Comparison of ENCODE assay signal across 36 cellular contexts in genomic region chr19:41848666-41849065, GRCh38. TPM values are rescaled to one million over a fixed set of nuclear protein-coding genes. Genes with fewer than 3 reads are reported as not detected.
"Had no signal": no experiment of that assay in that cellular context is flagged by ENCODE, and none has a peak within 500 bp of the region (broad histone marks: within the 10 kb centered on the region; RNA-seq: fewer than 3 reads in every experiment).

No MANE protein-coding gene starts in this region.

- H3K9me3 Mint-ChIP-seq: activated B cell treated with CpG ODN at 0.5 μM for 24 hours; activated CD8-positive, alpha-beta T cell treated with anti-CD3 and anti-CD28 coated beads for 36 hours; activated naive CD8-positive, alpha-beta T cell treated with anti-CD3 and anti-CD28 coated beads for 36 hours had no signal

- ATAC-seq: activated CD8-positive, alpha-beta T cell treated with anti-CD3 and anti-CD28 coated beads for 36 hours; K562; PC-3 had no signal

- H3K4me3 Mint-ChIP-seq: activated B cell treated with CpG ODN at 0.5 μM for 24 hours; activated CD8-positive, alpha-beta T cell treated with anti-CD3 and anti-CD28 coated beads for 36 hours; activated naive CD8-positive, alpha-beta T cell treated with anti-CD3 and anti-CD28 coated beads for 36 hours had no signal

- H3K27ac ChIP-seq: ascending aorta, cardiac muscle cell, Peyer's patch, SJSA1, VCaP had no signal

- H3K4me1 ChIP-seq: ascending aorta, Peyer's patch, SJSA1 had no signal

- H3K27me3 Mint-ChIP-seq: activated CD8-positive, alpha-beta T cell treated with anti-CD3 and anti-CD28 coated beads for 36 hours; activated naive CD8-positive, alpha-beta T cell treated with anti-CD3 and anti-CD28 coated beads for 36 hours had no signal

- H3K4me3 ChIP-seq: ascending aorta, cardiac muscle cell, K562, Peyer's patch, SJSA1 had no signal

- H3K9me3 ChIP-seq: ascending aorta, Peyer's patch, SJSA1 had no signal

- FAIRE-seq: K562 had no signal

- H3K36me3 Mint-ChIP-seq: activated naive CD8-positive, alpha-beta T cell treated with anti-CD3 and anti-CD28 coated beads for 36 hours had no signal

- H3K36me3 ChIP-seq: ascending aorta, cardiac muscle cell, Peyer's patch, SJSA1 had no signal

- DNase-seq: activated B cell treated with CpG ODN at 0.5 μM for 24 hours; activated CD4-positive, alpha-beta T cell treated with anti-CD3 and anti-CD28 coated beads for 48 hours; activated CD4-positive, alpha-beta T cell treated with anti-CD3 and anti-CD28 coated beads, Interleukin-2, amount 50 U/mL, for 4 hours; activated CD4-positive, CD25-positive, alpha-beta regulatory T cell treated with anti-CD3 and anti-CD28 coated beads, Interleukin-2, amount 50 U/mL, for 72 hours; activated CD8-positive, alpha-beta T cell treated with anti-CD3 and anti-CD28 coated beads for 36 hours; activated naive CD4-positive, alpha-beta T cell; activated naive CD4-positive, alpha-beta T cell treated with anti-CD3 and anti-CD28 coated beads, Interleukin-2, amount 50 U/mL, for 16 hours; activated naive CD8-positive, alpha-beta T cell treated with anti-CD3 and anti-CD28 coated beads for 36 hours; activated T-cell treated with anti-CD3 and anti-CD28 coated beads, Interleukin-2, amount 50 U/mL, for 1 hour; amygdala; NCI-H1092 treated with DMSO at 0.1 percent for 48 hours; NCI-H1417; NCI-H146; NCI-H187; NCI-H2029 treated with DMSO at 0.1 percent for 48 hours; NCI-H2107; NCI-H2171; NCI-H510A; NCI-H526; NCI-H748 treated with DMSO at 0.1 percent for 48 hours; NK-92 treated with Interleukin-12 subunit alpha and Interleukin-12 subunit beta, amount 100 ng/mL, for 24 hours; PC-3; Peyer's patch; RPMI8226; SHP77 treated with DMSO at 0.1 percent for 48 hours; SW 1271; T-helper 1 cell; T-helper 2 cell; T-helper 9 cell had no signal

- H3K27me3 ChIP-seq: ascending aorta, Peyer's patch had no signal

- H3K4me1 Mint-ChIP-seq: activated B cell treated with CpG ODN at 0.5 μM for 24 hours; activated naive CD8-positive, alpha-beta T cell treated with anti-CD3 and anti-CD28 coated beads for 36 hours had no signal

- H3K27ac Mint-ChIP-seq: activated B cell treated with CpG ODN at 0.5 μM for 24 hours; activated CD8-positive, alpha-beta T cell treated with anti-CD3 and anti-CD28 coated beads for 36 hours; activated naive CD8-positive, alpha-beta T cell treated with anti-CD3 and anti-CD28 coated beads for 36 hours had no signal

RNA-seq across cellular contexts. Expression of gene DMRTC2, which starts 3.8 kb away (rescaled TPM):
- total RNA-seq: activated B cell treated with CpG ODN at 0.5 μM for 24 hours; activated CD8-positive, alpha-beta memory T cell treated with anti-CD3 and anti-CD28 coated beads for 36 hours; activated CD8-positive, alpha-beta T cell treated with anti-CD3 and anti-CD28 coated beads for 36 hours; activated naive CD8-positive, alpha-beta T cell treated with anti-CD3 and anti-CD28 coated beads for 36 hours; ascending aorta; cardiac muscle cell; K562; M059J; PC-3; Peyer's patch; SJSA1 had no signal

RNA-seq across cellular contexts. Expression of gene LYPD4, which starts 4.2 kb away (rescaled TPM):
- total RNA-seq: activated B cell treated with CpG ODN at 0.5 μM for 24 hours; activated CD8-positive, alpha-beta memory T cell treated with anti-CD3 and anti-CD28 coated beads for 36 hours; activated CD8-positive, alpha-beta T cell treated with anti-CD3 and anti-CD28 coated beads for 36 hours; activated naive CD8-positive, alpha-beta T cell treated with anti-CD3 and anti-CD28 coated beads for 36 hours; ascending aorta; cardiac muscle cell; K562; M059J; PC-3; Peyer's patch; SJSA1 had no signal

RNA-seq across cellular contexts. Expression of gene CD79A, which starts 28.4 kb away (rescaled TPM):
- total RNA-seq: ascending aorta, cardiac muscle cell had no signal
